ENCODE assay signal across 1 cellular context in the genomic region with DNA sequence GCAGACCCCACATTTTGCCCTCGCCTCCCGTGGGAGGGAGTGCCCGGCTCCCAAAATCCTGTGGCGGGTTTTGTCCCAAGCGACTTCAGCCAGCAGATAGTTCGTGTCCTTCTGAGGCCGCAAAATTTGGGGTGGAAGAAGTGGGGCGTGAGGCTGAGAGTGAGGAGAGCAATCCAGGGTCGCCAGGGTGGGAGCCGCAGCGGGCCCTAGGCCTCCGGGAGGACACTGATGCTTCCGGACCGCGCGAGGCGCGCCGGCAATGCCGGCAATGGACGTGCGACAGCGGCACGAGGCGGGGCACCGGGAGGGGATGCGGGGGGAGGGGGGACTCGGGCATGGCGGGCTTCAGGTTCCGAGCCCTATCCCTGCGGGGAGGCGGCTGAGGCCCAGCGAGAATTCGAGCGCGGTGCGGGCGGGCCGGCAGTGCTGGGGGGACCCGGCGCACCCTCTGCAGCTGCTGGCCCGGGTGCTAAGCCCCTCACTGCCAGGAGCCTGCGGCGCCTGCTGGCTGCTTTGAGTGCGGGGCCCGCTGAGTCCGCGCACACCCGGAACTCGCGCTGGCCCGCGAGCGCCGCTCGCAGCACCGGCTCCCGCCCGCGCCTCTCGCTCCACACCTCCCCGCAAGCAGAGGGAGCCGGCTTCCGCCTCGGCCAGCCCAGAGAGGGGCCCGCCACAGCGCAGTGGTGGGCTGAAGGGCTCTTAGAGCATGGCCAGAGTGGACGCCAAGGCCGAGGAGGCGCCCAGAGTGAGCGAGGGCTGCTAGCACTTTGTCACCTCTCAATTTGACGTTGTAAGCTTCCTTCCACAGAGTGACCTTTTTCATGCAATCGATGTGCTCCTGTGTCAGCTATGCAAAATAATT.
TF ChIP-seq lines count a peak whose summit lies in the region.

No MANE protein-coding gene starts in this region.

TF ChIP-seq in K562, 482 proteins besides CTCF, POLR2A, EP300 and RAD21 (continued from another document):
- TF ChIP-seq, protein P1, sequence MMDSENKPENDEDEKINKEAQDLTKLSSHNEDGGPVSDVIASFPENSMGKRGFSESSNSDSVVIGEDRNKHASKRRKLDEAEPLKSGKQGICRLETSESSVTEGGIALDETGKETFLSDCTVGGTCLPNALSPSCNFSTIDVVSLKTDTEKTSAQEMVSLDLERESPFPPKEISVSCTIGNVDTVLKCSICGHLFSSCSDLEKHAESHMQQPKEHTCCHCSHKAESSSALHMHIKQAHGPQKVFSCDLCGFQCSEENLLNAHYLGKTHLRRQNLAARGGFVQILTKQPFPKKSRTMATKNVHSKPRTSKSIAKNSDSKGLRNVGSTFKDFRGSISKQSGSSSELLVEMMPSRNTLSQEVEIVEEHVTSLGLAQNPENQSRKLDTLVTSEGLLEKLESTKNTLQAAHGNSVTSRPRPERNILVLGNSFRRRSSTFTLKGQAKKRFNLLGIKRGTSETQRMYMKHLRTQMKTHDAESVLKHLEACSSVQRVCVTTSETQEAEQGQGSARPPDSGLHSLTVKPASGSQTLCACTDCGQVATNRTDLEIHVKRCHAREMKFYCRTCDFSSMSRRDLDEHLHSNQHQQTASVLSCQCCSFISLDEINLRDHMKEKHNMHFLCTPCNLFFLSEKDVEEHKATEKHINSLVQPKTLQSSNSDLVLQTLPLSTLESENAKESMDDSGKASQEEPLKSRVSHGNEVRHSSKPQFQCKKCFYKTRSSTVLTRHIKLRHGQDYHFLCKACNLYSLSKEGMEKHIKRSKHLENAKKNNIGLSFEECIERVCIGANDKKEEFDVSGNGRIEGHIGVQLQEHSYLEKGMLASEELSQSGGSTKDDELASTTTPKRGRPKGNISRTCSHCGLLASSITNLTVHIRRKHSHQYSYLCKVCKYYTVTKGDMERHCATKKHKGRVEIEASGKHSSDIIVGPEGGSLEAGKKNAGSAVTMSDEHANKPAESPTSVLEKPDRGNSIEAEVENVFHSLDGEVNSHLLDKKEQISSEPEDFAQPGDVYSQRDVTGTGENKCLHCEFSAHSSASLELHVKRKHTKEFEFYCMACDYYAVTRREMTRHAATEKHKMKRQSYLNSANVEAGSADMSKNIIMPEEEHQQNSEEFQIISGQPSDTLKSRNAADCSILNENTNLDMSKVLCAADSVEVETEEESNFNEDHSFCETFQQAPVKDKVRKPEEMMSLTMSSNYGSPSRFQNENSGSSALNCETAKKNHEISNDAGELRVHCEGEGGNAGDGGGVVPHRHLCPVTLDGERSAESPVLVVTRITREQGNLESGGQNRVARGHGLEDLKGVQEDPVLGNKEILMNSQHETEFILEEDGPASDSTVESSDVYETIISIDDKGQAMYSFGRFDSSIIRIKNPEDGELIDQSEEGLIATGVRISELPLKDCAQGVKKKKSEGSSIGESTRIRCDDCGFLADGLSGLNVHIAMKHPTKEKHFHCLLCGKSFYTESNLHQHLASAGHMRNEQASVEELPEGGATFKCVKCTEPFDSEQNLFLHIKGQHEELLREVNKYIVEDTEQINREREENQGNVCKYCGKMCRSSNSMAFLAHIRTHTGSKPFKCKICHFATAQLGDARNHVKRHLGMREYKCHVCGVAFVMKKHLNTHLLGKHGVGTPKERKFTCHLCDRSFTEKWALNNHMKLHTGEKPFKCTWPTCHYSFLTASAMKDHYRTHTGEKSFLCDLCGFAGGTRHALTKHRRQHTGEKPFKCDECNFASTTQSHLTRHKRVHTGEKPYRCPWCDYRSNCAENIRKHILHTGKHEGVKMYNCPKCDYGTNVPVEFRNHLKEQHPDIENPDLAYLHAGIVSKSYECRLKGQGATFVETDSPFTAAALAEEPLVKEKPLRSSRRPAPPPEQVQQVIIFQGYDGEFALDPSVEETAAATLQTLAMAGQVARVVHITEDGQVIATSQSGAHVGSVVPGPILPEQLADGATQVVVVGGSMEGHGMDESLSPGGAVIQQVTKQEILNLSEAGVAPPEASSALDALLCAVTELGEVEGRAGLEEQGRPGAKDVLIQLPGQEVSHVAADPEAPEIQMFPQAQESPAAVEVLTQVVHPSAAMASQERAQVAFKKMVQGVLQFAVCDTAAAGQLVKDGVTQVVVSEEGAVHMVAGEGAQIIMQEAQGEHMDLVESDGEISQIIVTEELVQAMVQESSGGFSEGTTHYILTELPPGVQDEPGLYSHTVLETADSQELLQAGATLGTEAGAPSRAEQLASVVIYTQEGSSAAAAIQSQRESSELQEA (IDR thresholded peaks at IDR 0.05; ENCODE audit: low read depth): no peak
- TF ChIP-seq HLTF (IDR thresholded peaks at IDR 0.05) (peak; percentile 72; the same call in 1 of the 2 replicates), ZNF175 (CRISPR knock-in tag; IDR thresholded peaks at IDR 0.05; ENCODE audit: low read depth) (0 out of 2 replicates have a peak, but pooled peaks have one; percentile 60), RNF2 (IDR thresholded peaks at IDR 0.05) (peak; percentile 28; the same call in 1 of the 2 replicates), RBM22 (IDR thresholded peaks at IDR 0.05; ENCODE audit: low read depth, low read length, poor library complexity, severe bottlenecking) (no peak), MCM5 (IDR thresholded peaks at IDR 0.05; ENCODE audit: low read depth) (no peak), SP1 (CRISPR knock-in tag; IDR thresholded peaks at IDR 0.05) (no peak), ZNF354B (CRISPR knock-in tag; IDR thresholded peaks at IDR 0.05) (no peak), POLR2H (tag; IDR thresholded peaks at IDR 0.05; ENCODE audit: low read depth) (peak; percentile 51; the same call in 1 of the 2 replicates), ATF7 (IDR thresholded peaks at IDR 0.05) (peak; percentile 44; the same call in 1 of the 2 replicates), PTRF (tag; IDR thresholded peaks at IDR 0.05) (no peak), ZNF282 (CRISPR knock-in tag; IDR thresholded peaks at IDR 0.05) (no peak), NCOA1 (IDR thresholded peaks at IDR 0.05; ENCODE audit: low read depth) (no peak), HDAC1 (IDR thresholded peaks at IDR 0.05) (peak in 1 of 2 experiments; percentile 51; a peak in 1 of 4 replicates), ZNF217 (CRISPR knock-in tag; IDR thresholded peaks at IDR 0.05) (no peak)
- TF ChIP-seq, protein P2, sequence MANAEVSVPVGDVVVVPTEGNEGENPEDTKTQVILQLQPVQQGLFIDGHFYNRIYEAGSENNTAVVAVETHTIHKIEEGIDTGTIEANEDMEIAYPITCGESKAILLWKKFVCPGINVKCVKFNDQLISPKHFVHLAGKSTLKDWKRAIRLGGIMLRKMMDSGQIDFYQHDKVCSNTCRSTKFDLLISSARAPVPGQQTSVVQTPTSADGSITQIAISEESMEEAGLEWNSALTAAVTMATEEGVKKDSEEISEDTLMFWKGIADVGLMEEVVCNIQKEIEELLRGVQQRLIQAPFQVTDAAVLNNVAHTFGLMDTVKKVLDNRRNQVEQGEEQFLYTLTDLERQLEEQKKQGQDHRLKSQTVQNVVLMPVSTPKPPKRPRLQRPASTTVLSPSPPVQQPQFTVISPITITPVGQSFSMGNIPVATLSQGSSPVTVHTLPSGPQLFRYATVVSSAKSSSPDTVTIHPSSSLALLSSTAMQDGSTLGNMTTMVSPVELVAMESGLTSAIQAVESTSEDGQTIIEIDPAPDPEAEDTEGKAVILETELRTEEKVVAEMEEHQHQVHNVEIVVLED (CRISPR knock-in tag; IDR thresholded peaks at IDR 0.05): 0 out of 2 replicates have a peak, but pooled peaks have one; percentile 3
- TF ChIP-seq, protein P3, sequence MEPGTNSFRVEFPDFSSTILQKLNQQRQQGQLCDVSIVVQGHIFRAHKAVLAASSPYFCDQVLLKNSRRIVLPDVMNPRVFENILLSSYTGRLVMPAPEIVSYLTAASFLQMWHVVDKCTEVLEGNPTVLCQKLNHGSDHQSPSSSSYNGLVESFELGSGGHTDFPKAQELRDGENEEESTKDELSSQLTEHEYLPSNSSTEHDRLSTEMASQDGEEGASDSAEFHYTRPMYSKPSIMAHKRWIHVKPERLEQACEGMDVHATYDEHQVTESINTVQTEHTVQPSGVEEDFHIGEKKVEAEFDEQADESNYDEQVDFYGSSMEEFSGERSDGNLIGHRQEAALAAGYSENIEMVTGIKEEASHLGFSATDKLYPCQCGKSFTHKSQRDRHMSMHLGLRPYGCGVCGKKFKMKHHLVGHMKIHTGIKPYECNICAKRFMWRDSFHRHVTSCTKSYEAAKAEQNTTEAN (CRISPR knock-in tag; IDR thresholded peaks at IDR 0.05): peak; percentile 70; the same call in 1 of the 2 replicates
- TF ChIP-seq, protein P4, sequence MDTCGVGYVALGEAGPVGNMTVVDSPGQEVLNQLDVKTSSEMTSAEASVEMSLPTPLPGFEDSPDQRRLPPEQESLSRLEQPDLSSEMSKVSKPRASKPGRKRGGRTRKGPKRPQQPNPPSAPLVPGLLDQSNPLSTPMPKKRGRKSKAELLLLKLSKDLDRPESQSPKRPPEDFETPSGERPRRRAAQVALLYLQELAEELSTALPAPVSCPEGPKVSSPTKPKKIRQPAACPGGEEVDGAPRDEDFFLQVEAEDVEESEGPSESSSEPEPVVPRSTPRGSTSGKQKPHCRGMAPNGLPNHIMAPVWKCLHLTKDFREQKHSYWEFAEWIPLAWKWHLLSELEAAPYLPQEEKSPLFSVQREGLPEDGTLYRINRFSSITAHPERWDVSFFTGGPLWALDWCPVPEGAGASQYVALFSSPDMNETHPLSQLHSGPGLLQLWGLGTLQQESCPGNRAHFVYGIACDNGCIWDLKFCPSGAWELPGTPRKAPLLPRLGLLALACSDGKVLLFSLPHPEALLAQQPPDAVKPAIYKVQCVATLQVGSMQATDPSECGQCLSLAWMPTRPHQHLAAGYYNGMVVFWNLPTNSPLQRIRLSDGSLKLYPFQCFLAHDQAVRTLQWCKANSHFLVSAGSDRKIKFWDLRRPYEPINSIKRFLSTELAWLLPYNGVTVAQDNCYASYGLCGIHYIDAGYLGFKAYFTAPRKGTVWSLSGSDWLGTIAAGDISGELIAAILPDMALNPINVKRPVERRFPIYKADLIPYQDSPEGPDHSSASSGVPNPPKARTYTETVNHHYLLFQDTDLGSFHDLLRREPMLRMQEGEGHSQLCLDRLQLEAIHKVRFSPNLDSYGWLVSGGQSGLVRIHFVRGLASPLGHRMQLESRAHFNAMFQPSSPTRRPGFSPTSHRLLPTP (IDR thresholded peaks at IDR 0.05; ENCODE audit: borderline replicate concordance, extremely low read depth, insufficient read length): no peak
